In genomic region chr1:222334026-222334680, GRCh38 we compare ENCODE assay signal across 19 cellular contexts.
DNase-seq lines count a peak whose midpoint lies in the region; ATAC-seq, FAIRE-seq and TF ChIP-seq lines count a peak whose summit lies in the region.
"Had no signal": no experiment of that assay in that cellular context is flagged by ENCODE, and none has a peak within 500 bp of the region (broad histone marks: within the 10 kb centered on the region; RNA-seq: fewer than 3 reads in every experiment).

No MANE protein-coding gene starts in this region.

- 0% methylated on average over 5 of the region's 5 CpGs for WGBS in GM12878 (ENCODE audit: insufficient coverage, insufficient replicate concordance, low lambda C conversion rate, missing lambda C conversion rate)

- no peaks in the 10 kb centered on the region for H3K27me3 Mint-ChIP-seq in activated CD4-positive, alpha-beta memory T cell treated with anti-CD3 and anti-CD28 coated beads for 36 hours
- H3K27me3 Mint-ChIP-seq in activated CD4-positive, alpha-beta memory T cell treated with anti-CD3 and anti-CD28 coated beads, Interleukin-2, amount 10 ng/mL, durations not matched to agents 7 days and 5 days = no peaks in the 10 kb centered on the region

- no peak for TF ChIP-seq RAD21 in GM12878 (IDR thresholded peaks at IDR 0.05; ENCODE audit: insufficient read depth, low read depth, low read length)

- intact Hi-C loops in activated CD4-positive, alpha-beta memory T cell treated with anti-CD3 and anti-CD28 coated beads for 36 hours (cut with micrococcal nuclease) = loop anchor here (1.0 kb wide), 1 partner anchor 82 kb away; no protein-coding TSS in a partner anchor
- intact Hi-C loops in GM12878 (cut with micrococcal nuclease; ENCODE audit: unreplicated experiment) = no loop called here

- RAD21 ChIA-PET in GM12878 (lab: Charles Lee; ENCODE audit: unreplicated experiment) = no interaction called here

- no peak overlapping the region for H3K27ac Mint-ChIP-seq in activated CD4-positive, alpha-beta memory T cell treated with anti-CD3 and anti-CD28 coated beads for 36 hours
- no peak overlapping the region for H3K27ac Mint-ChIP-seq in activated CD4-positive, alpha-beta memory T cell treated with anti-CD3 and anti-CD28 coated beads, Interleukin-2, amount 10 ng/mL, durations not matched to agents 7 days and 5 days
- H3K27ac Mint-ChIP-seq: GM23338, natural killer cell had no signal

- no peak overlapping the region for H2AFZ ChIP-seq in GM12878 (ENCODE audit: control insufficient read depth, low read depth, low read length)
- H2AFZ ChIP-seq: GM23338 had no signal

- H3K4me3 Mint-ChIP-seq in activated CD4-positive, alpha-beta memory T cell treated with anti-CD3 and anti-CD28 coated beads for 36 hours = no peak overlapping the region
- no peak overlapping the region for H3K4me3 Mint-ChIP-seq in activated CD4-positive, alpha-beta memory T cell treated with anti-CD3 and anti-CD28 coated beads, Interleukin-2, amount 10 ng/mL, durations not matched to agents 7 days and 5 days
- H3K4me3 Mint-ChIP-seq: GM23338, natural killer cell had no signal

- BruUV-seq in GM12878 (replicated peaks; lab: Mats Ljungman, UMichigan) = no TSS peak

- H3K4me3 ChIP-seq in GM12878 (no peak overlapping the region), retinal pigment epithelial cell (ENCODE audit: low read length) (no peak overlapping the region)
- H3K4me3 ChIP-seq: GM23338, skin epidermis, transverse colon had no signal

- no peaks in the 10 kb centered on the region for H3K9me3 Mint-ChIP-seq in activated CD4-positive, alpha-beta memory T cell treated with anti-CD3 and anti-CD28 coated beads for 36 hours
- no peaks in the 10 kb centered on the region for H3K9me3 Mint-ChIP-seq in activated CD4-positive, alpha-beta memory T cell treated with anti-CD3 and anti-CD28 coated beads, Interleukin-2, amount 10 ng/mL, durations not matched to agents 7 days and 5 days
- H3K9me3 Mint-ChIP-seq: GM23338, natural killer cell had no signal

- no peaks in the 10 kb centered on the region for H3K79me2 ChIP-seq in GM12878 (ENCODE audit: control insufficient read depth, insufficient read depth, low read length)

- no peak overlapping the region for H3K27ac ChIP-seq in GM12878 (ENCODE audit: control insufficient read depth, insufficient read depth)
- H3K27ac ChIP-seq: skin epidermis, transverse colon had no signal

- H4K20me1 ChIP-seq in GM12878 (ENCODE audit: control insufficient read depth, insufficient read depth) = no peaks in the 10 kb centered on the region

- no peaks in the 10 kb centered on the region for H3K4me1 Mint-ChIP-seq in activated CD4-positive, alpha-beta memory T cell treated with anti-CD3 and anti-CD28 coated beads for 36 hours (ENCODE audit: low read depth)
- H3K4me1 Mint-ChIP-seq in activated CD4-positive, alpha-beta memory T cell treated with anti-CD3 and anti-CD28 coated beads, Interleukin-2, amount 10 ng/mL, durations not matched to agents 7 days and 5 days = no peaks in the 10 kb centered on the region
- H3K4me1 Mint-ChIP-seq: natural killer cell had no signal

- POLR2A ChIA-PET in activated CD4-positive, alpha-beta memory T cell treated with anti-CD3 and anti-CD28 coated beads for 36 hours (lab: Charles Lee) = no interaction called here
- POLR2A ChIA-PET in activated CD4-positive, alpha-beta memory T cell treated with anti-CD3 and anti-CD28 coated beads, Interleukin-2, amount 10 ng/mL, durations not matched to agents 7 days and 5 days (lab: Charles Lee) = no interaction called here
- POLR2A ChIA-PET in GM12878 (lab: Charles Lee) = interaction anchor here (0.6 kb wide), 1 partner anchor 411 kb away, joined by 3 read pairs; no protein-coding TSS in a partner anchor

- no peak for TF ChIP-seq CTCF in GM12878 (IDR thresholded peaks at IDR 0.05 in 2 of 3, conservative IDR thresholded peaks at IDR 0.05 in 1 of 3; ENCODE audit: control insufficient read depth in 2 of 3, extremely low read depth in 1 of 3, insufficient read depth in 1 of 3, low read depth in 3 of 3, low read length in 3 of 3)
- no peak for TF ChIP-seq CTCF in retinal pigment epithelial cell (conservative IDR thresholded peaks at IDR 0.05; ENCODE audit: low read depth, low read length)

- H3K27me3 ChIP-seq in GM12878 (replicated peaks in 1 of 2; ENCODE audit: control insufficient read depth in 2 of 2, insufficient read depth in 2 of 2, low read length in 1 of 2) = no peaks in the 10 kb centered on the region
- H3K27me3 ChIP-seq: transverse colon had no signal

- H3K9me3 ChIP-seq in GM12878 (replicated peaks; ENCODE audit: control insufficient read depth, insufficient read depth, low read length) = no peaks in the 10 kb centered on the region
- H3K9me3 ChIP-seq: transverse colon had no signal

- SMC1A ChIA-PET in GM12878 (lab: Charles Lee; ENCODE audit: uncharacterized antibody, unreplicated experiment) = interaction anchor here (1.2 kb wide), 1 partner anchor 855 kb away, joined by 3 read pairs; no protein-coding TSS in a partner anchor

- no peaks in the 10 kb centered on the region for H3K4me1 ChIP-seq in GM12878 (ENCODE audit: control insufficient read depth, insufficient read depth, low read length)
- H3K4me1 ChIP-seq: transverse colon had no signal

- FAIRE-seq in GM12878 (lab: Jason Lieb, UNC) = no peak
- FAIRE-seq: A204.1, HTR-8/SVneo had no signal

- no peak overlapping the region for H3K4me2 ChIP-seq in GM12878 (ENCODE audit: control insufficient read depth, insufficient read depth)
- H3K4me2 ChIP-seq: GM23338 had no signal

- no peak for TF ChIP-seq POLR2A in GM12878 (IDR thresholded peaks at IDR 0.05; ENCODE audit: low read depth, low read length)

- DNase-seq in activated CD4-positive, alpha-beta memory T cell treated with anti-CD3 and anti-CD28 coated beads for 36 hours = peak; percentile 40
- DNase-seq in activated CD4-positive, alpha-beta memory T cell treated with anti-CD3 and anti-CD28 coated beads, Interleukin-2, amount 10 ng/mL, durations not matched to agents 7 days and 5 days = no peak
- peak; percentile 57 for DNase-seq in HS-5 (ENCODE audit: low read depth)
- DNase-seq in GM12878 (ENCODE audit: low read depth, low spot score) = no peak
- peak; percentile 27 for DNase-seq in retinal pigment epithelial cell (ENCODE audit: low read depth)
- DNase-seq in NCI-H2171 (lab: John Stamatoyannopoulos, UW) = no peak
- no peak for DNase-seq in G401 (ENCODE audit: low spot score)
- DNase-seq: aorta; effector CD8-positive, alpha-beta T cell; left cardiac atrium; natural killer cell; NCI-H1105 treated with DMSO at 0.1 percent for 48 hours; NCI-H510A treated with DMSO at 0.1 percent for 48 hours; transverse colon had no signal

- no peak overlapping the region for H3K9ac ChIP-seq in GM12878 (ENCODE audit: control insufficient read depth, insufficient read depth, low read length)

- ATAC-seq in GM12878 (peak; percentile 64), GM19397 (IDR thresholded peaks at IDR 0.05; ENCODE audit: unreplicated experiment) (no peak)
- ATAC-seq: GM23338, left cardiac atrium, natural killer cell had no signal

- no peaks in the 10 kb centered on the region for H3K36me3 Mint-ChIP-seq in activated CD4-positive, alpha-beta memory T cell treated with anti-CD3 and anti-CD28 coated beads for 36 hours
- no peaks in the 10 kb centered on the region for H3K36me3 Mint-ChIP-seq in activated CD4-positive, alpha-beta memory T cell treated with anti-CD3 and anti-CD28 coated beads, Interleukin-2, amount 10 ng/mL, durations not matched to agents 7 days and 5 days (ENCODE audit: low read depth)
- H3K36me3 Mint-ChIP-seq: natural killer cell had no signal

- TF ChIP-seq EP300 in GM12878 (IDR thresholded peaks at IDR 0.05; ENCODE audit: borderline replicate concordance in 1 of 2, control insufficient read depth in 1 of 2, low read depth in 2 of 2, low read length in 2 of 2) = no peak

- in situ Hi-C loops in GM12878 (cut with MboI) = no loop called here
- in situ Hi-C loops in G401 (cut with HindIII; ENCODE audit: low sequenced_read_pairs) = no loop called here

- CTCF ChIA-PET in activated CD4-positive, alpha-beta memory T cell treated with anti-CD3 and anti-CD28 coated beads for 36 hours (lab: Charles Lee) = interaction anchor here (1.1 kb wide), 1 partner anchor 131 kb away, joined by 3 read pairs; no protein-coding TSS in a partner anchor
- CTCF ChIA-PET in activated CD4-positive, alpha-beta memory T cell treated with anti-CD3 and anti-CD28 coated beads, Interleukin-2, amount 10 ng/mL, durations not matched to agents 7 days and 5 days (lab: Charles Lee) = interaction anchor here (0.9 kb wide), 1 partner anchor 121 kb away, joined by 5 read pairs; no protein-coding TSS in a partner anchor
- CTCF ChIA-PET in GM12878 (lab: Yijun Ruan, JAX) = interaction anchor here (0.9 kb wide), 1 partner anchor 120 kb away, joined by 3 read pairs; no protein-coding TSS in a partner anchor

- H3K36me3 ChIP-seq in GM12878 (ENCODE audit: control insufficient read depth in 2 of 2, insufficient read depth in 2 of 2, low read length in 1 of 2) = no peaks in the 10 kb centered on the region
- H3K36me3 ChIP-seq: transverse colon had no signal

TF ChIP-seq in GM12878, 131 proteins besides CTCF, POLR2A, EP300 and RAD21:
- no peak for TF ChIP-seq NFIC (IDR thresholded peaks at IDR 0.05; ENCODE audit: low read depth, low read length)
- TF ChIP-seq TARDBP (IDR thresholded peaks at IDR 0.05; ENCODE audit: borderline replicate concordance) = no peak
- TF ChIP-seq MTA3 (IDR thresholded peaks at IDR 0.05; ENCODE audit: borderline replicate concordance, low read length) = no peak
- no peak for TF ChIP-seq NFYA (IDR thresholded peaks at IDR 0.05; ENCODE audit: borderline replicate concordance, low read depth, low read length)
- TF ChIP-seq TAF1 (IDR thresholded peaks at IDR 0.05; ENCODE audit: borderline replicate concordance, low read depth, low read length) = no peak
- TF ChIP-seq STAT1 (conservative IDR thresholded peaks at IDR 0.05) = no peak
- TF ChIP-seq CBX3 (IDR thresholded peaks at IDR 0.05; ENCODE audit: borderline replicate concordance, low read depth) = no peak
- no peak for TF ChIP-seq WRNIP1 (IDR thresholded peaks at IDR 0.05; ENCODE audit: borderline replicate concordance, low read depth, low read length)
- TF ChIP-seq LARP7 (IDR thresholded peaks at IDR 0.05) = no peak
- no peak for TF ChIP-seq RBBP5 (conservative IDR thresholded peaks at IDR 0.05)
- no peak for TF ChIP-seq BRCA1 (IDR thresholded peaks at IDR 0.05; ENCODE audit: low read depth, low read length)
- TF ChIP-seq HDAC2 (IDR thresholded peaks at IDR 0.05) = no peak
- TF ChIP-seq ZNF384 (IDR thresholded peaks at IDR 0.05; ENCODE audit: borderline replicate concordance, low read depth, low read length) = no peak
- no peak for TF ChIP-seq FOXM1 (IDR thresholded peaks at IDR 0.05; ENCODE audit: low read depth, low read length)
- no peak for TF ChIP-seq TCF12 (IDR thresholded peaks at IDR 0.05; ENCODE audit: low read depth, low read length)

Comparison
In these comparisons a context has a peak if more than half of its experiments do, and no peak if none do; other contexts are left out.
1. DNase-seq: peak in activated CD4-positive, alpha-beta memory T cell treated with anti-CD3 and anti-CD28 coated beads for 36 hours (single experiment), HS-5 (single experiment) and retinal pigment epithelial cell (single experiment); none in activated CD4-positive, alpha-beta memory T cell treated with anti-CD3 and anti-CD28 coated beads, Interleukin-2, amount 10 ng/mL, durations not matched to agents 7 days and 5 days (single experiment), GM12878 (single experiment), NCI-H2171 (single experiment) and G401 (single experiment).